Comparison of ENCODE assay signal across 10 cellular contexts in the genomic region with DNA sequence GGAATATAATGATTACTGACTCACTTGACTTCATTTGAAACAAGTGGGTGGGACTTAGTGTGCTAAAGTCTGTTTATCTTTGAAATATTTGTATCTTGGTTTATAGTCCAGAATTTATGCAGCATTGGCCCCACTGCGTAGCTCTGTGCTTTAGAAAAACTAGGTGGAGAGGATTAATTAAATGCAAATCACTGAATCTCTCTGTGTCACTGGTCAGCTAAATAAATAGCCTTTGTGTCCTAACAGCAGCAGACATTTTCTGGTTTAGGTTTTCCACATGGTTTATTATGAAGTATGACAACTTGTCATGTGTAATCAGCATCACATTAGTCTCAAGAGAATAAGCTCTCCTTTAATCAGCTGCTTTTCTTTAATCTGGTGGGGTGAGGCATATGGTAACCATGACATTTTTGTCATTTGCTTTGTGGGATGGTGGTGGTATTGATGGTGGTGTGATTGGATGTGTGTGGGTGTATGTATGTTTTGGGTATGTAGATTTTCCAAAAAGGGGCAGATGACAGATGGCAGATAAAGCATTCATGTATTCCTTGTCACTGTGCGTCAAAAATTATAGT. TPM values are rescaled to one million over a fixed set of nuclear protein-coding genes. Genes with fewer than 3 reads are reported as not detected.
DNase-seq lines count a peak whose midpoint lies in the region; ATAC-seq and TF ChIP-seq lines count a peak whose summit lies in the region.
"Had no signal": no experiment of that assay in that cellular context is flagged by ENCODE, and none has a peak within 500 bp of the region (broad histone marks: within the 10 kb centered on the region; RNA-seq: fewer than 3 reads in every experiment).

No MANE protein-coding gene starts in this region.

- H3K4me3 Mint-ChIP-seq in activated CD4-positive, alpha-beta T cell treated with anti-CD3 and anti-CD28 coated beads for 36 hours, result no peak overlapping the region
- no peak overlapping the region for H3K4me3 Mint-ChIP-seq in activated CD4-positive, alpha-beta T cell treated with anti-CD3 and anti-CD28 coated beads, Interleukin-2, amount 10 ng/mL, durations not matched to agents 7 days and 5 days
- no peak overlapping the region for H3K4me3 Mint-ChIP-seq in stimulated activated memory B cell treated with anti-CD40 and anti-IgM and Interleukin-4, amounts not matched to agents 10 μg/mL and 1 μg/mL and 100 μg/mL, for 72 hours

- peaks cover 15% of the 10 kb centered on the region for H3K36me3 Mint-ChIP-seq in activated CD4-positive, alpha-beta T cell treated with anti-CD3 and anti-CD28 coated beads for 36 hours (ENCODE audit: low read depth)
- H3K36me3 Mint-ChIP-seq in activated CD4-positive, alpha-beta T cell treated with anti-CD3 and anti-CD28 coated beads, Interleukin-2, amount 10 ng/mL, durations not matched to agents 7 days and 5 days (ENCODE audit: low read depth), result peaks cover 9% of the 10 kb centered on the region
- peaks cover 13% of the 10 kb centered on the region for H3K36me3 Mint-ChIP-seq in stimulated activated memory B cell treated with anti-CD40 and anti-IgM and Interleukin-4, amounts not matched to agents 10 μg/mL and 1 μg/mL and 100 μg/mL, for 72 hours

- H3K4me3 ChIP-seq in fibroblast of villous mesenchyme (ENCODE audit: low read depth, low read length), result no peak overlapping the region
- no peak overlapping the region for H3K4me3 ChIP-seq in right atrium auricular region
- no peak overlapping the region for H3K4me3 ChIP-seq in H7 (ENCODE audit: insufficient read depth, low read depth, low read length)

- DNase-seq in activated CD4-positive, alpha-beta T cell treated with anti-CD3 and anti-CD28 coated beads for 36 hours, result peak; percentile 24
- DNase-seq in activated CD4-positive, alpha-beta T cell treated with anti-CD3 and anti-CD28 coated beads, Interleukin-2, amount 10 ng/mL, durations not matched to agents 7 days and 5 days, result no peak
- DNase-seq in fibroblast of villous mesenchyme (ENCODE audit: low read depth), result peak; percentile 53
- peak in 2 of 3 experiments; percentile 3 to 8 for DNase-seq in stimulated activated CD4-positive, alpha-beta T cell treated with anti-CD3 and anti-CD28 coated beads, TNF-alpha, amount 100 ng/mL, for 24 hours (ENCODE audit: low read depth in 3 of 3)
- DNase-seq in right atrium auricular region (ENCODE audit: low spot score), result no peak
- DNase-seq in H7, result no peak
- DNase-seq: mesendoderm; NK-92 treated with Interleukin-12 subunit alpha and Interleukin-12 subunit beta, amount 100 ng/mL, for 24 hours had no signal

- POLR2A ChIA-PET in activated CD4-positive, alpha-beta T cell treated with anti-CD3 and anti-CD28 coated beads for 36 hours (lab: Charles Lee), result no interaction called here
- POLR2A ChIA-PET in activated CD4-positive, alpha-beta T cell treated with anti-CD3 and anti-CD28 coated beads, Interleukin-2, amount 10 ng/mL, durations not matched to agents 7 days and 5 days (lab: Charles Lee), result no interaction called here

- CTCF ChIA-PET in activated CD4-positive, alpha-beta T cell treated with anti-CD3 and anti-CD28 coated beads for 36 hours (lab: Charles Lee), result interaction anchor here (0.8 kb wide), 1 partner anchor 105 kb away, joined by 3 read pairs; no protein-coding TSS in a partner anchor
- CTCF ChIA-PET in activated CD4-positive, alpha-beta T cell treated with anti-CD3 and anti-CD28 coated beads, Interleukin-2, amount 10 ng/mL, durations not matched to agents 7 days and 5 days (lab: Charles Lee), result interaction anchor here (0.9 to 1.4 kb wide), 2 partner anchors 19 to 59 kb away, joined by 3 read pairs; no protein-coding TSS in a partner anchor

- peak overlapping the region; percentile 66 for H3K27ac Mint-ChIP-seq in activated CD4-positive, alpha-beta T cell treated with anti-CD3 and anti-CD28 coated beads for 36 hours
- H3K27ac Mint-ChIP-seq in activated CD4-positive, alpha-beta T cell treated with anti-CD3 and anti-CD28 coated beads, Interleukin-2, amount 10 ng/mL, durations not matched to agents 7 days and 5 days, result no peak overlapping the region
- no peak overlapping the region for H3K27ac Mint-ChIP-seq in stimulated activated memory B cell treated with anti-CD40 and anti-IgM and Interleukin-4, amounts not matched to agents 10 μg/mL and 1 μg/mL and 100 μg/mL, for 72 hours

- H3K4me1 Mint-ChIP-seq in activated CD4-positive, alpha-beta T cell treated with anti-CD3 and anti-CD28 coated beads for 36 hours, result peaks cover 19% of the 10 kb centered on the region
- H3K4me1 Mint-ChIP-seq in activated CD4-positive, alpha-beta T cell treated with anti-CD3 and anti-CD28 coated beads, Interleukin-2, amount 10 ng/mL, durations not matched to agents 7 days and 5 days, result peaks cover 3% of the 10 kb centered on the region
- peaks cover 14% of the 10 kb centered on the region for H3K4me1 Mint-ChIP-seq in stimulated activated memory B cell treated with anti-CD40 and anti-IgM and Interleukin-4, amounts not matched to agents 10 μg/mL and 1 μg/mL and 100 μg/mL, for 72 hours

- H3K36me3 ChIP-seq in right atrium auricular region (peaks cover 6% of the 10 kb centered on the region), H7 (replicated peaks; ENCODE audit: control insufficient read depth, insufficient read depth, low read length) (peaks cover 3% of the 10 kb centered on the region)

- H3K27me3 ChIP-seq in right atrium auricular region (no peaks in the 10 kb centered on the region), H7 (ENCODE audit: control insufficient read depth, insufficient read depth, low read length) (no peaks in the 10 kb centered on the region)

- intact Hi-C loops in activated CD4-positive, alpha-beta T cell treated with anti-CD3 and anti-CD28 coated beads for 36 hours (cut with DNase I, micrococcal nuclease), result loop anchor here in 1 of 2 experiments (2.0 kb wide), 1 partner anchor 34 kb away; the partner anchor contains the start of gene BCL2L13

- H3K9me3 ChIP-seq in right atrium auricular region, result no peaks in the 10 kb centered on the region

- ATAC-seq in activated CD4-positive, alpha-beta T cell treated with anti-CD3 and anti-CD28 coated beads for 36 hours, result peak; percentile 63
- ATAC-seq in stimulated activated memory B cell treated with anti-CD40 and anti-IgM and Interleukin-4, amounts not matched to agents 10 μg/mL and 1 μg/mL and 100 μg/mL, for 72 hours, result no peak

- H3K9me3 Mint-ChIP-seq in activated CD4-positive, alpha-beta T cell treated with anti-CD3 and anti-CD28 coated beads for 36 hours (ENCODE audit: low read depth), result no peaks in the 10 kb centered on the region
- no peaks in the 10 kb centered on the region for H3K9me3 Mint-ChIP-seq in activated CD4-positive, alpha-beta T cell treated with anti-CD3 and anti-CD28 coated beads, Interleukin-2, amount 10 ng/mL, durations not matched to agents 7 days and 5 days
- H3K9me3 Mint-ChIP-seq in stimulated activated memory B cell treated with anti-CD40 and anti-IgM and Interleukin-4, amounts not matched to agents 10 μg/mL and 1 μg/mL and 100 μg/mL, for 72 hours, result no peaks in the 10 kb centered on the region

- H3K27ac ChIP-seq in VCaP (peak overlapping the region; percentile 0; the same call in 1 of the 2 replicates), right atrium auricular region (no peak overlapping the region)

- H3K4me1 ChIP-seq in right atrium auricular region, result no peaks in the 10 kb centered on the region

- no peaks in the 10 kb centered on the region for H3K27me3 Mint-ChIP-seq in activated CD4-positive, alpha-beta T cell treated with anti-CD3 and anti-CD28 coated beads for 36 hours
- no peaks in the 10 kb centered on the region for H3K27me3 Mint-ChIP-seq in activated CD4-positive, alpha-beta T cell treated with anti-CD3 and anti-CD28 coated beads, Interleukin-2, amount 10 ng/mL, durations not matched to agents 7 days and 5 days
- no peaks in the 10 kb centered on the region for H3K27me3 Mint-ChIP-seq in stimulated activated memory B cell treated with anti-CD40 and anti-IgM and Interleukin-4, amounts not matched to agents 10 μg/mL and 1 μg/mL and 100 μg/mL, for 72 hours

- no peak for TF ChIP-seq CTCF in VCaP (conservative IDR thresholded peaks at IDR 0.05)
- TF ChIP-seq CTCF in fibroblast of villous mesenchyme (IDR thresholded peaks at IDR 0.05; ENCODE audit: insufficient read depth, low read depth, low read length), result no peak
- no peak for TF ChIP-seq CTCF in right atrium auricular region (IDR thresholded peaks at IDR 0.05)

RNA-seq across cellular contexts. Expression of gene BCL2L13, which starts 33.9 kb away (rescaled TPM):
- 10 to 100 TPM; 34.1 to 34.5 TPM for total RNA-seq in activated CD4-positive, alpha-beta T cell treated with anti-CD3 and anti-CD28 coated beads for 36 hours
- total RNA-seq in activated CD4-positive, alpha-beta T cell treated with anti-CD3 and anti-CD28 coated beads, Interleukin-2, amount 10 ng/mL, durations not matched to agents 7 days and 5 days, result 10 to 100 TPM; 23.5 to 24.9 TPM
- total RNA-seq in fibroblast of villous mesenchyme, result 53.5 and 64.3 TPM in 2 replicates
- 10 to 100 TPM; 56.5 to 64.1 TPM for total RNA-seq in right atrium auricular region
- total RNA-seq in H7 (2014; rRNA removed; shearing (Covaris generic)), result 53.5 and 67.5 TPM in 2 replicates

RNA-seq across cellular contexts. Expression of gene ATP6V1E1, which starts 44.0 kb away (rescaled TPM):
- 10 to 100 TPM; 83.5 to 95.6 TPM for total RNA-seq in activated CD4-positive, alpha-beta T cell treated with anti-CD3 and anti-CD28 coated beads for 36 hours
- total RNA-seq in activated CD4-positive, alpha-beta T cell treated with anti-CD3 and anti-CD28 coated beads, Interleukin-2, amount 10 ng/mL, durations not matched to agents 7 days and 5 days, result 10 to 100 TPM; 89.9 to 98.4 TPM
- total RNA-seq in fibroblast of villous mesenchyme (128 and 177 TPM in 2 replicates), right atrium auricular region (100 to 1,000 TPM; 202 to 213 TPM)
- 109 and 123 TPM in 2 replicates for total RNA-seq in H7 (2014; rRNA removed; shearing (Covaris generic))

Comparison
In these comparisons a context has a peak if more than half of its experiments do, and no peak if none do; other contexts are left out.
1. DNase-seq: peak in activated CD4-positive, alpha-beta T cell treated with anti-CD3 and anti-CD28 coated beads for 36 hours (single experiment), fibroblast of villous mesenchyme (single experiment) and stimulated activated CD4-positive, alpha-beta T cell treated with anti-CD3 and anti-CD28 coated beads, TNF-alpha, amount 100 ng/mL, for 24 hours (2 of 3); none in activated CD4-positive, alpha-beta T cell treated with anti-CD3 and anti-CD28 coated beads, Interleukin-2, amount 10 ng/mL, durations not matched to agents 7 days and 5 days (single experiment), right atrium auricular region (single experiment) and H7 (single experiment).